Comparison of ENCODE assay signal across 8 cellular contexts in genomic region chr16:69338557-69339288, GRCh38. TPM values are rescaled to one million over a fixed set of nuclear protein-coding genes. Genes with fewer than 3 reads are reported as not detected.
DNase-seq lines count a peak whose midpoint lies in the region; ATAC-seq and TF ChIP-seq lines count a peak whose summit lies in the region.

No MANE protein-coding gene starts in this region.

- intact Hi-C loops in mammary epithelial cell (cut with micrococcal nuclease) = loop anchor here (1.0 kb wide), 3 partner anchors 8 to 139 kb away; partner anchors contain the start of genes PDF and VPS4A

- H3K9ac ChIP-seq in mammary epithelial cell (ENCODE audit: insufficient read depth, low read length) = peak overlapping the region; percentile 71

- H3K79me2 ChIP-seq in mammary epithelial cell (ENCODE audit: insufficient read depth, low read length) = peaks cover 91% of the 10 kb centered on the region

- TF ChIP-seq CTCF in mammary epithelial cell (conservative IDR thresholded peaks at IDR 0.05 in 1 of 2, IDR thresholded peaks at IDR 0.05 in 1 of 2; ENCODE audit: extremely low read depth in 1 of 2, insufficient read depth in 1 of 2, low read depth in 1 of 2, low read length in 2 of 2) (no peak), type B pancreatic cell (conservative IDR thresholded peaks at IDR 0.05) (no peak)

- no peaks in the 10 kb centered on the region for H4K20me1 ChIP-seq in mammary epithelial cell (ENCODE audit: insufficient read depth, low read length)

- peak overlapping the region; percentile 95 for H2AFZ ChIP-seq in mammary epithelial cell (ENCODE audit: low read depth, low read length)

- H3K27ac ChIP-seq in mammary epithelial cell (ENCODE audit: insufficient read depth, low read depth, low read length) (peak overlapping the region; percentile 82), mesodermal cell (ENCODE audit: low read depth, low read length, severe bottlenecking) (peak overlapping the region; percentile 67)

- peak overlapping the region; percentile 100 for H3K4me3 Mint-ChIP-seq in activated T-cell treated with anti-CD3 and anti-CD28 coated beads, Interleukin-2, amount 50 U/mL, for 4 hours
- peak overlapping the region; percentile 100 for H3K4me3 Mint-ChIP-seq in type B pancreatic cell

- H3K27me3 ChIP-seq in mammary epithelial cell (ENCODE audit: insufficient read depth, low read length) = no peaks in the 10 kb centered on the region

- H3K27ac Mint-ChIP-seq in type B pancreatic cell = peak overlapping the region; percentile 98

- CTCF ChIA-PET in mammary epithelial cell (lab: Charles Lee; ENCODE audit: low non-redundant PET) = no interaction called here

- peaks cover 46% of the 10 kb centered on the region for H3K4me1 Mint-ChIP-seq in activated T-cell treated with anti-CD3 and anti-CD28 coated beads, Interleukin-2, amount 50 U/mL, for 4 hours (ENCODE audit: low read depth)
- H3K4me1 Mint-ChIP-seq in type B pancreatic cell (ENCODE audit: unreplicated experiment) = peaks cover 27% of the 10 kb centered on the region

- WGBS in mammary epithelial cell (ENCODE audit: low coverage, missing lambda C conversion rate) = 18% methylated on average over 42 of the region's 46 CpGs
- 24 to 41% methylated on average over 27 to 38 of the region's 46 CpGs for WGBS in mesodermal cell (ENCODE audit: insufficient coverage in 2 of 2), 2 experiments

- no peak for ATAC-seq in activated T-cell treated with anti-CD3 and anti-CD28 coated beads, Interleukin-2, amount 50 U/mL, for 4 hours
- no peak for ATAC-seq in GM21723 (IDR thresholded peaks at IDR 0.05; ENCODE audit: unreplicated experiment)

- dilution Hi-C loops in mammary epithelial cell (cut with HindIII; ENCODE audit: low sequenced_read_pairs) = no loop called here

- no peak for DNase-seq in activated T-cell treated with anti-CD3 and anti-CD28 coated beads, Interleukin-2, amount 50 U/mL, for 4 hours
- DNase-seq in activated T-cell treated with anti-CD3 and anti-CD28 coated beads, Interleukin-2, amount 50 U/mL, for 48 hours = no peak
- DNase-seq in mammary epithelial cell (no peak), type B pancreatic cell (ENCODE audit: extremely low spot score, unreplicated experiment) (no peak), NCI-H1436 (lab: John Stamatoyannopoulos, UW) (no peak), AG08396 (ENCODE audit: low spot score) (no peak)

- H3K4me3 ChIP-seq in mammary epithelial cell (replicated peaks in 1 of 3; ENCODE audit: insufficient read depth in 1 of 3, low read depth in 2 of 3, low read length in 3 of 3) = peak overlapping the region; percentile 85 to 92 (median 86)
- peak overlapping the region; percentile 99 for H3K4me3 ChIP-seq in mesodermal cell (ENCODE audit: extremely low read depth, insufficient read depth, low read length, poor library complexity, severe bottlenecking)

- no TSS peak for BruUV-seq in mammary epithelial cell (replicated peaks; lab: Mats Ljungman, UMichigan)

- H3K9me3 Mint-ChIP-seq in activated T-cell treated with anti-CD3 and anti-CD28 coated beads, Interleukin-2, amount 50 U/mL, for 4 hours = no peaks in the 10 kb centered on the region
- H3K9me3 Mint-ChIP-seq in type B pancreatic cell = no peaks in the 10 kb centered on the region

- H3K36me3 ChIP-seq in mammary epithelial cell (ENCODE audit: insufficient read depth, low read length) (peaks cover 27% of the 10 kb centered on the region), mesodermal cell (ENCODE audit: control insufficient read depth, insufficient read depth, low read length) (peaks cover 67% of the 10 kb centered on the region)

- peaks cover 17% of the 10 kb centered on the region for H3K4me1 ChIP-seq in mammary epithelial cell (ENCODE audit: insufficient read depth, low read length)
- H3K4me1 ChIP-seq in mesodermal cell (ENCODE audit: control insufficient read depth, insufficient read depth, low read length, poor library complexity, severe bottlenecking) = peaks cover 12% of the 10 kb centered on the region

- no peaks in the 10 kb centered on the region for H3K9me3 ChIP-seq in mammary epithelial cell (replicated peaks; ENCODE audit: insufficient read depth, low read length)
- no peaks in the 10 kb centered on the region for H3K9me3 ChIP-seq in mesodermal cell (ENCODE audit: control insufficient read depth, low read length)

- in situ Hi-C loops in mammary epithelial cell (cut with MboI; ENCODE audit: low sequenced_read_pairs in 2 of 2) = no loop called here

- H3K27me3 Mint-ChIP-seq in activated T-cell treated with anti-CD3 and anti-CD28 coated beads, Interleukin-2, amount 50 U/mL, for 4 hours (ENCODE audit: low read depth) = no peaks in the 10 kb centered on the region
- H3K27me3 Mint-ChIP-seq in type B pancreatic cell = no peaks in the 10 kb centered on the region

- H3K4me2 ChIP-seq in mammary epithelial cell (ENCODE audit: insufficient read depth, low read depth, low read length) = peak overlapping the region; percentile 89

- H3K36me3 Mint-ChIP-seq in activated T-cell treated with anti-CD3 and anti-CD28 coated beads, Interleukin-2, amount 50 U/mL, for 4 hours (ENCODE audit: insufficient read depth) = peaks cover 39% of the 10 kb centered on the region
- peaks cover 22% of the 10 kb centered on the region for H3K36me3 Mint-ChIP-seq in type B pancreatic cell

RNA-seq across cellular contexts. Expression of gene COG8, which starts 0.6 kb away (rescaled TPM):
- 10 to 100 TPM; 34.6 to 47.0 (median 43.1) TPM for total RNA-seq in activated T-cell treated with anti-CD3 and anti-CD28 coated beads, Interleukin-2, amount 50 U/mL, for 4 hours
- 10 to 100 TPM; 24.3 to 32.7 TPM for total RNA-seq in mammary epithelial cell
- 25.8 TPM for polyA plus RNA-seq in mammary epithelial cell
- 26.5 TPM for polyA minus RNA-seq in mammary epithelial cell
- 33.5 TPM for polyA plus RNA-seq in mesodermal cell (2013, experiment 1 of 2)
- polyA plus RNA-seq in mesodermal cell (2013, experiment 2 of 2) = 27.8 TPM
- 42.5 and 57.3 TPM in 2 replicates for total RNA-seq in type B pancreatic cell (ENCODE audit: low replicate concordance)

RNA-seq across cellular contexts. Expression of gene NIP7, which starts 0.8 kb away (rescaled TPM):
- total RNA-seq in activated T-cell treated with anti-CD3 and anti-CD28 coated beads, Interleukin-2, amount 50 U/mL, for 4 hours = 100 to 1,000 TPM; 129 to 136 (median 132) TPM
- 10 to 100 TPM; 24.8 to 43.2 TPM for total RNA-seq in mammary epithelial cell
- 19.7 TPM for polyA plus RNA-seq in mammary epithelial cell
- 52.6 TPM for polyA minus RNA-seq in mammary epithelial cell
- polyA plus RNA-seq in mesodermal cell (2013, experiment 1 of 2) = 19.1 TPM
- polyA plus RNA-seq in mesodermal cell (2013, experiment 2 of 2) = 22.2 TPM
- total RNA-seq in type B pancreatic cell (ENCODE audit: low replicate concordance) = 30.2 and 33.2 TPM in 2 replicates

RNA-seq across cellular contexts. Expression of gene PDF, which starts 8.3 kb away (rescaled TPM):
- 10 to 100 TPM; 38.2 to 46.7 (median 43.4) TPM for total RNA-seq in activated T-cell treated with anti-CD3 and anti-CD28 coated beads, Interleukin-2, amount 50 U/mL, for 4 hours
- total RNA-seq in mammary epithelial cell (10 to 100 TPM; 20.2 to 21.7 TPM), type B pancreatic cell (ENCODE audit: low replicate concordance) (14.6 and 19.0 TPM in 2 replicates)
- 14.4 TPM for polyA plus RNA-seq in mammary epithelial cell
- 0.67 TPM for polyA minus RNA-seq in mammary epithelial cell
- polyA plus RNA-seq in mesodermal cell (2013, experiment 1 of 2) = 4.9 TPM
- 3.5 TPM for polyA plus RNA-seq in mesodermal cell (2013, experiment 2 of 2)

RNA-seq across cellular contexts. Expression of gene TMED6, which starts 12.9 kb away (rescaled TPM):
- total RNA-seq in activated T-cell treated with anti-CD3 and anti-CD28 coated beads, Interleukin-2, amount 50 U/mL, for 4 hours = 1 to 10 TPM in 2 of 3 donors, under 1 TPM in 1; 0.90 to 1.5 (median 1.1) TPM
- total RNA-seq in mammary epithelial cell (under 1 TPM; 0.17 to 0.56 TPM), type B pancreatic cell (ENCODE audit: low replicate concordance) (1.7 and 5.3 TPM in 2 replicates)
- not detected for polyA plus RNA-seq in mammary epithelial cell
- not detected for polyA minus RNA-seq in mammary epithelial cell
- polyA plus RNA-seq in mesodermal cell (2013, experiment 1 of 2) = 0.37 TPM
- polyA plus RNA-seq in mesodermal cell (2013, experiment 2 of 2) = not detected

RNA-seq across cellular contexts. Expression of gene VPS4A, which starts 27.6 kb away (rescaled TPM):
- total RNA-seq in activated T-cell treated with anti-CD3 and anti-CD28 coated beads, Interleukin-2, amount 50 U/mL, for 4 hours = 10 to 100 TPM; 41.5 to 45.8 (median 44.1) TPM
- 10 to 100 TPM; 32.0 to 38.4 TPM for total RNA-seq in mammary epithelial cell
- polyA plus RNA-seq in mammary epithelial cell = 22.6 TPM
- polyA minus RNA-seq in mammary epithelial cell = 49.4 TPM
- 32.3 TPM for polyA plus RNA-seq in mesodermal cell (2013, experiment 1 of 2)
- 28.0 TPM for polyA plus RNA-seq in mesodermal cell (2013, experiment 2 of 2)
- 23.2 and 31.2 TPM in 2 replicates for total RNA-seq in type B pancreatic cell (ENCODE audit: low replicate concordance)
